ENCODE assay signal across 8 cellular contexts in genomic region chr13:40445557-40445990, GRCh38.
DNase-seq lines count a peak whose midpoint lies in the region; ATAC-seq and TF ChIP-seq lines count a peak whose summit lies in the region.

No MANE protein-coding gene starts in this region.

- TF ChIP-seq CTCF in right atrium auricular region (IDR thresholded peaks at IDR 0.05) (no peak), vagina (IDR thresholded peaks at IDR 0.05) (no peak)

- H3K4me3 ChIP-seq in right atrium auricular region: no peak overlapping the region
- H3K4me3 ChIP-seq in vagina: no peak overlapping the region

- H3K4me3 Mint-ChIP-seq in activated T-helper 2 cell treated with anti-CD3 and anti-CD28 coated beads, Interferon-gamma antibody, Interleukin-2, Interleukin-4, amounts not matched to agents 10 μg/mL and 5 μg/mL and 100 μg/mL, durations not matched to agents 14 hours and 24 hours and 36 hours (ENCODE audit: low read depth): no peak overlapping the region

- H3K4me1 ChIP-seq in right atrium auricular region (peaks cover 0 to 37% of the 10 kb centered on the region in 2 donors), vagina (peaks cover 19% of the 10 kb centered on the region)

- peaks cover 4% of the 10 kb centered on the region for H3K36me3 Mint-ChIP-seq in activated T-helper 2 cell treated with anti-CD3 and anti-CD28 coated beads, Interferon-gamma antibody, Interleukin-2, Interleukin-4, amounts not matched to agents 10 μg/mL and 5 μg/mL and 100 μg/mL, durations not matched to agents 14 hours and 24 hours and 36 hours (ENCODE audit: low read depth)

- no peaks in the 10 kb centered on the region for H3K27me3 Mint-ChIP-seq in activated T-helper 2 cell treated with anti-CD3 and anti-CD28 coated beads, Interferon-gamma antibody, Interleukin-2, Interleukin-4, amounts not matched to agents 10 μg/mL and 5 μg/mL and 100 μg/mL, durations not matched to agents 14 hours and 24 hours and 36 hours (ENCODE audit: low read depth)

- peaks cover 13% of the 10 kb centered on the region for H3K4me1 Mint-ChIP-seq in activated T-helper 2 cell treated with anti-CD3 and anti-CD28 coated beads, Interferon-gamma antibody, Interleukin-2, Interleukin-4, amounts not matched to agents 10 μg/mL and 5 μg/mL and 100 μg/mL, durations not matched to agents 14 hours and 24 hours and 36 hours (ENCODE audit: low read depth)

- H3K27ac ChIP-seq in right atrium auricular region (no peak overlapping the region), vagina (no peak overlapping the region)

- peak; percentile 51 for DNase-seq in ELR (ENCODE audit: low read depth)
- peak; percentile 68 for DNase-seq in SHP77 treated with DMSO at 0.1 percent for 48 hours (lab: John Stamatoyannopoulos, UW)
- DNase-seq in right atrium auricular region (ENCODE audit: low spot score): peak; percentile 68
- no peak for DNase-seq in activated T-helper 2 cell treated with anti-CD3 and anti-CD28 coated beads, Interferon-gamma antibody, Interleukin-2, Interleukin-4, amounts not matched to agents 10 μg/mL and 5 μg/mL and 100 μg/mL, durations not matched to agents 14 hours and 24 hours and 36 hours (ENCODE audit: low spot score)
- no peak for DNase-seq in inferior parietal cortex (ENCODE audit: extremely low spot score)
- DNase-seq in vagina (ENCODE audit: extremely low spot score in 2 of 2): no peak

- peak; percentile 96 for ATAC-seq in GM19372 (IDR thresholded peaks at IDR 0.05; ENCODE audit: low read depth, unreplicated experiment)
- peak; percentile 98 for ATAC-seq in HG03280 (IDR thresholded peaks at IDR 0.05; ENCODE audit: unreplicated experiment)

- H3K9me3 Mint-ChIP-seq in activated T-helper 2 cell treated with anti-CD3 and anti-CD28 coated beads, Interferon-gamma antibody, Interleukin-2, Interleukin-4, amounts not matched to agents 10 μg/mL and 5 μg/mL and 100 μg/mL, durations not matched to agents 14 hours and 24 hours and 36 hours: peaks cover 8% of the 10 kb centered on the region

- no peak overlapping the region for H3K27ac Mint-ChIP-seq in activated T-helper 2 cell treated with anti-CD3 and anti-CD28 coated beads, Interferon-gamma antibody, Interleukin-2, Interleukin-4, amounts not matched to agents 10 μg/mL and 5 μg/mL and 100 μg/mL, durations not matched to agents 14 hours and 24 hours and 36 hours

- H3K27me3 ChIP-seq in right atrium auricular region (no peaks in the 10 kb centered on the region), vagina (no peaks in the 10 kb centered on the region)

- intact Hi-C loops in activated T-helper 2 cell treated with anti-CD3 and anti-CD28 coated beads, Interferon-gamma antibody, Interleukin-2, Interleukin-4, amounts not matched to agents 10 μg/mL and 5 μg/mL and 100 μg/mL, durations not matched to agents 14 hours and 24 hours and 36 hours (cut with micrococcal nuclease): loop anchor here (5.0 kb wide), 1 partner anchor 37 kb away; no protein-coding TSS in a partner anchor
- intact Hi-C loops in vagina (cut with DNase I): loop anchor here (10.0 kb wide), 1 partner anchor 371 kb away; no protein-coding TSS in a partner anchor

- H3K36me3 ChIP-seq in right atrium auricular region: no peaks in the 10 kb centered on the region
- no peaks in the 10 kb centered on the region for H3K36me3 ChIP-seq in vagina

- no peak for TF ChIP-seq POLR2A in vagina (IDR thresholded peaks at IDR 0.05)

- H3K9me3 ChIP-seq in right atrium auricular region (peaks cover 0 to 10% of the 10 kb centered on the region in 2 donors), vagina (no peaks in the 10 kb centered on the region)

Comparison
In these comparisons a context has a peak if more than half of its experiments do, and no peak if none do; other contexts are left out.
1. DNase-seq: peak in ELR (single experiment), SHP77 treated with DMSO at 0.1 percent for 48 hours (single experiment) and right atrium auricular region (single experiment); none in activated T-helper 2 cell treated with anti-CD3 and anti-CD28 coated beads, Interferon-gamma antibody, Interleukin-2, Interleukin-4, amounts not matched to agents 10 μg/mL and 5 μg/mL and 100 μg/mL, durations not matched to agents 14 hours and 24 hours and 36 hours (single experiment), inferior parietal cortex (single experiment) and vagina (0 of 2).